19 cellular contexts compared by ENCODE assay signal in genomic region chr3:51692980-51693395, GRCh38. TPM values are rescaled to one million over a fixed set of nuclear protein-coding genes. Genes with fewer than 3 reads are reported as not detected.
A peak's percentile ranks its signal among the peaks of the same experiment; 100 is the strongest.
DNase-seq lines count a peak whose midpoint lies in the region; ATAC-seq lines count a peak whose summit lies in the region.
"Had no signal": no experiment of that assay in that cellular context is flagged by ENCODE, and none has a peak within 500 bp of the region (broad histone marks: within the 10 kb centered on the region; RNA-seq: fewer than 3 reads in every experiment).

No MANE protein-coding gene starts in this region.

- H3K9me3 Mint-ChIP-seq in immature natural killer cell, result no peaks in the 10 kb centered on the region
- H3K9me3 Mint-ChIP-seq in activated T-cell treated with anti-CD3 and anti-CD28 coated beads, Interleukin-2, amount 50 U/mL, for 4 hours, result no peaks in the 10 kb centered on the region

- H3K4me1 Mint-ChIP-seq in immature natural killer cell, result peaks cover 29 to 37% of the 10 kb centered on the region in 2 donors
- peaks cover 32% of the 10 kb centered on the region for H3K4me1 Mint-ChIP-seq in activated T-cell treated with anti-CD3 and anti-CD28 coated beads, Interleukin-2, amount 50 U/mL, for 4 hours (ENCODE audit: low read depth)

- H3K4me3 Mint-ChIP-seq in immature natural killer cell, result peak overlapping the region in 1 of 5 donors; percentile 21
- H3K4me3 Mint-ChIP-seq in activated T-cell treated with anti-CD3 and anti-CD28 coated beads, Interleukin-2, amount 50 U/mL, for 4 hours, result no peak overlapping the region

- peaks cover 2 to 4% (median 3%) of the 10 kb centered on the region in 3 donors for H3K27me3 Mint-ChIP-seq in immature natural killer cell (ENCODE audit: low read depth in 3 of 3)
- no peaks in the 10 kb centered on the region for H3K27me3 Mint-ChIP-seq in activated T-cell treated with anti-CD3 and anti-CD28 coated beads, Interleukin-2, amount 50 U/mL, for 4 hours (ENCODE audit: low read depth)

- no peak for ATAC-seq in GM18867 (IDR thresholded peaks at IDR 0.05; ENCODE audit: unreplicated experiment)
- ATAC-seq in stimulated activated naive CD8-positive, alpha-beta T cell treated with anti-CD3 and anti-CD28 coated beads, Interleukin-15, Interleukin-2, amounts not matched to agents 100 U/mL and 50 U/mL, for 24 hours, result no peak
- no peak for ATAC-seq in activated T-cell treated with anti-CD3 and anti-CD28 coated beads, Interleukin-2, amount 50 U/mL, for 4 hours
- ATAC-seq: GM12878 had no signal

- peak overlapping the region in 4 of 6 donors; percentile 8 to 55 (median 47) for H3K27ac Mint-ChIP-seq in immature natural killer cell

- DNase-seq in NCI-H82 (lab: John Stamatoyannopoulos, UW) (peak; percentile 48), NCI-H82 treated with DMSO at 0.1 percent for 48 hours (lab: John Stamatoyannopoulos, UW; ENCODE audit: unreplicated experiment) (no peak), immature natural killer cell (peak in 1 of 3 donors; percentile 25)
- no peak for DNase-seq in stimulated activated naive CD8-positive, alpha-beta T cell treated with anti-CD3 and anti-CD28 coated beads, Interleukin-15, Interleukin-2, amounts not matched to agents 100 U/mL and 50 U/mL, for 24 hours
- no peak for DNase-seq in activated T-cell treated with anti-CD3 and anti-CD28 coated beads, Interleukin-2, amount 50 U/mL, for 4 hours
- DNase-seq: DMS79, NCI-H1105, NCI-H146, NCI-H2029 treated with DMSO at 0.1 percent for 48 hours, NCI-H69, PC-9, RPMI8226 had no signal

- H3K36me3 Mint-ChIP-seq in immature natural killer cell, result peaks cover 0 to 11% (median 4%) of the 10 kb centered on the region in 3 donors
- peaks cover 13% of the 10 kb centered on the region for H3K36me3 Mint-ChIP-seq in activated T-cell treated with anti-CD3 and anti-CD28 coated beads, Interleukin-2, amount 50 U/mL, for 4 hours (ENCODE audit: insufficient read depth)

- peak overlapping the region; percentile 46 for H3K27ac ChIP-seq in angular gyrus (ENCODE audit: low read depth, low read length)
- peak overlapping the region; percentile 11 for H3K27ac ChIP-seq in temporal lobe (ENCODE audit: low read depth, low read length)
- H3K27ac ChIP-seq: C4-2B, KMS-11, PC-9 had no signal

RNA-seq across cellular contexts. Expression of gene GRM2, which starts 13.9 kb away (rescaled TPM):
- not detected for polyA plus RNA-seq in immature natural killer cell
- 10.6 TPM for total RNA-seq in temporal lobe
- total RNA-seq in activated T-cell treated with anti-CD3 and anti-CD28 coated beads, Interleukin-2, amount 50 U/mL, for 4 hours, result 1 to 10 TPM in 2 of 3 donors, under 1 TPM in 1; 0.84 to 1.2 (median 1.0) TPM
- total RNA-seq: A172 had no signal

RNA-seq across cellular contexts. Expression of gene TEX264, which starts 21.9 kb away (rescaled TPM):
- polyA plus RNA-seq in immature natural killer cell, result 100 to 1,000 TPM; 101 to 155 (median 131) TPM
- 10.6 TPM for total RNA-seq in temporal lobe
- 10 to 100 TPM; 37.8 to 42.5 (median 38.9) TPM for total RNA-seq in activated T-cell treated with anti-CD3 and anti-CD28 coated beads, Interleukin-2, amount 50 U/mL, for 4 hours
